8 cellular contexts compared by ENCODE assay signal in genomic region chr6:39791850-39792500, GRCh38. TPM values are rescaled to one million over a fixed set of nuclear protein-coding genes. Genes with fewer than 3 reads are reported as not detected.
DNase-seq lines count a peak whose midpoint lies in the region; ATAC-seq and TF ChIP-seq lines count a peak whose summit lies in the region.

DAAM2 (plus strand) TSS chr6:39792376; CDS start chr6:39856303, 63,927 bp downstream.

- POLR2A ChIA-PET in activated CD8-positive, alpha-beta T cell treated with anti-CD3 and anti-CD28 coated beads, Interleukin-2, amount 10 ng/mL, durations not matched to agents 7 days and 5 days (lab: Charles Lee) = no interaction called here

- ATAC-seq in HG03139 (IDR thresholded peaks at IDR 0.05; ENCODE audit: unreplicated experiment) = no peak
- ATAC-seq in activated CD8-positive, alpha-beta T cell treated with anti-CD3 and anti-CD28 coated beads, Interleukin-2, amount 10 ng/mL, durations not matched to agents 7 days and 5 days = no peak

- peak; percentile 25 for TF ChIP-seq CTCF in left ventricle myocardium inferior (IDR thresholded peaks at IDR 0.05; ENCODE audit: borderline replicate concordance)

- no peak within 1 kb of the TSS for H3K27ac Mint-ChIP-seq in activated naive CD8-positive, alpha-beta T cell
- H3K27ac Mint-ChIP-seq in activated CD8-positive, alpha-beta T cell treated with anti-CD3 and anti-CD28 coated beads, Interleukin-2, amount 10 ng/mL, durations not matched to agents 7 days and 5 days = no peak within 1 kb of the TSS
- H3K27ac Mint-ChIP-seq in activated T-cell treated with anti-CD3 and anti-CD28 coated beads, Interleukin-2, amount 50 U/mL, for 24 hours = no peak within 1 kb of the TSS

- H3K9me3 ChIP-seq in left ventricle myocardium inferior (replicated peaks) = no peaks in the 10 kb centered on the region

- peaks cover 5% of the 10 kb centered on the region for H3K4me1 Mint-ChIP-seq in activated naive CD8-positive, alpha-beta T cell (ENCODE audit: low read depth)
- H3K4me1 Mint-ChIP-seq in activated CD8-positive, alpha-beta T cell treated with anti-CD3 and anti-CD28 coated beads, Interleukin-2, amount 10 ng/mL, durations not matched to agents 7 days and 5 days (ENCODE audit: low read depth) = no peaks in the 10 kb centered on the region
- H3K4me1 Mint-ChIP-seq in activated T-cell treated with anti-CD3 and anti-CD28 coated beads, Interleukin-2, amount 50 U/mL, for 24 hours (ENCODE audit: low read depth) = peaks cover 2% of the 10 kb centered on the region

- H3K36me3 Mint-ChIP-seq in activated naive CD8-positive, alpha-beta T cell = no peaks in the 10 kb centered on the region
- no peaks in the 10 kb centered on the region for H3K36me3 Mint-ChIP-seq in activated CD8-positive, alpha-beta T cell treated with anti-CD3 and anti-CD28 coated beads, Interleukin-2, amount 10 ng/mL, durations not matched to agents 7 days and 5 days (ENCODE audit: low read depth)
- H3K36me3 Mint-ChIP-seq in activated T-cell treated with anti-CD3 and anti-CD28 coated beads, Interleukin-2, amount 50 U/mL, for 24 hours (ENCODE audit: low read depth) = no peaks in the 10 kb centered on the region

- H3K4me3 Mint-ChIP-seq in activated naive CD8-positive, alpha-beta T cell = peak within 1 kb of the TSS; percentile 42
- H3K4me3 Mint-ChIP-seq in activated CD8-positive, alpha-beta T cell treated with anti-CD3 and anti-CD28 coated beads, Interleukin-2, amount 10 ng/mL, durations not matched to agents 7 days and 5 days = no peak within 1 kb of the TSS
- H3K4me3 Mint-ChIP-seq in activated T-cell treated with anti-CD3 and anti-CD28 coated beads, Interleukin-2, amount 50 U/mL, for 24 hours = no peak within 1 kb of the TSS

- intact Hi-C loops in left ventricle myocardium inferior (cut with micrococcal nuclease) = no loop called here
- intact Hi-C loops in posterior cingulate gyrus (cut with DNase I) = loop anchor here (5.0 to 10.0 kb wide), 3 partner anchors 100 to 417 kb away; no protein-coding TSS in a partner anchor

- no peaks in the 10 kb centered on the region for H3K9me3 Mint-ChIP-seq in activated naive CD8-positive, alpha-beta T cell (ENCODE audit: low read depth)
- no peaks in the 10 kb centered on the region for H3K9me3 Mint-ChIP-seq in activated CD8-positive, alpha-beta T cell treated with anti-CD3 and anti-CD28 coated beads, Interleukin-2, amount 10 ng/mL, durations not matched to agents 7 days and 5 days (ENCODE audit: insufficient read depth)
- H3K9me3 Mint-ChIP-seq in activated T-cell treated with anti-CD3 and anti-CD28 coated beads, Interleukin-2, amount 50 U/mL, for 24 hours = no peaks in the 10 kb centered on the region

- in situ Hi-C loops in ACHN (cut with HindIII; ENCODE audit: low pct_ligation_motif_present, low pct_unique_long_range_greater_than_20kb, low sequenced_read_pairs) = no loop called here

- H3K36me3 ChIP-seq in left ventricle myocardium inferior = no peaks in the 10 kb centered on the region

- CTCF ChIA-PET in activated CD8-positive, alpha-beta T cell treated with anti-CD3 and anti-CD28 coated beads, Interleukin-2, amount 10 ng/mL, durations not matched to agents 7 days and 5 days (lab: Charles Lee) = no interaction called here

- peak within 1 kb of the TSS; percentile 78 for H3K4me3 ChIP-seq in left ventricle myocardium inferior

- peaks cover 47% of the 10 kb centered on the region for H3K4me1 ChIP-seq in left ventricle myocardium inferior

- DNase-seq in H4 (ENCODE audit: low spot score) = peak; percentile 50
- peak; percentile 73 for DNase-seq in left ventricle myocardium inferior
- peak in 7 of 10 donors; percentile 39 to 95 (median 74) for DNase-seq in posterior cingulate gyrus
- DNase-seq in activated CD8-positive, alpha-beta T cell treated with anti-CD3 and anti-CD28 coated beads, Interleukin-2, amount 10 ng/mL, durations not matched to agents 7 days and 5 days = no peak
- DNase-seq in ACHN = no peak
- DNase-seq in activated T-cell treated with anti-CD3 and anti-CD28 coated beads, Interleukin-2, amount 50 U/mL, for 24 hours = no peak

- peak within 1 kb of the TSS; percentile 82 for H3K27ac ChIP-seq in left ventricle myocardium inferior (replicated peaks)

- H3K27me3 ChIP-seq in left ventricle myocardium inferior (ENCODE audit: low read depth) = peaks cover 34% of the 10 kb centered on the region

- peaks cover 35% of the 10 kb centered on the region for H3K27me3 Mint-ChIP-seq in activated naive CD8-positive, alpha-beta T cell
- H3K27me3 Mint-ChIP-seq in activated CD8-positive, alpha-beta T cell treated with anti-CD3 and anti-CD28 coated beads, Interleukin-2, amount 10 ng/mL, durations not matched to agents 7 days and 5 days (ENCODE audit: low read depth) = peaks cover 36% of the 10 kb centered on the region
- H3K27me3 Mint-ChIP-seq in activated T-cell treated with anti-CD3 and anti-CD28 coated beads, Interleukin-2, amount 50 U/mL, for 24 hours = peaks cover 70% of the 10 kb centered on the region

RNA-seq across cellular contexts. Expression of gene DAAM2, which starts in this region (rescaled TPM):
- 7.2 and 9.6 TPM in 2 replicates for total RNA-seq in H4 (2014; rRNA removed; shearing (Covaris generic))
- 19.1 TPM for total RNA-seq in left ventricle myocardium inferior
- total RNA-seq in activated CD8-positive, alpha-beta T cell treated with anti-CD3 and anti-CD28 coated beads, Interleukin-2, amount 10 ng/mL, durations not matched to agents 7 days and 5 days = not detected

Comparison
In these comparisons a context has a peak if more than half of its experiments do, and no peak if none do; other contexts are left out.
1. DNase-seq: peak in H4 (single experiment), left ventricle myocardium inferior (single experiment) and posterior cingulate gyrus (7 of 10); none in activated CD8-positive, alpha-beta T cell treated with anti-CD3 and anti-CD28 coated beads, Interleukin-2, amount 10 ng/mL, durations not matched to agents 7 days and 5 days (single experiment), ACHN (single experiment) and activated T-cell treated with anti-CD3 and anti-CD28 coated beads, Interleukin-2, amount 50 U/mL, for 24 hours (single experiment).